17 cellular contexts compared by ENCODE assay signal in genomic region chr17:2959371-2960130, GRCh38.
A peak's percentile ranks its signal among the peaks of the same experiment; 100 is the strongest.
DNase-seq lines count a peak whose midpoint lies in the region; ATAC-seq and TF ChIP-seq lines count a peak whose summit lies in the region.
"Had no signal": no experiment of that assay in that cellular context is flagged by ENCODE, and none has a peak within 500 bp of the region (broad histone marks: within the 10 kb centered on the region; RNA-seq: fewer than 3 reads in every experiment).

No MANE protein-coding gene starts in this region.

- H2AFZ ChIP-seq in H9 (ENCODE audit: low read length): no peak overlapping the region

- H3K27me3 Mint-ChIP-seq in H9 (ENCODE audit: low read depth) (no peaks in the 10 kb centered on the region), glutamatergic neuron (ENCODE audit: unreplicated experiment) (peaks cover 12% of the 10 kb centered on the region)

- H3K4me3 Mint-ChIP-seq in H9 (no peak overlapping the region), glutamatergic neuron (ENCODE audit: unreplicated experiment) (no peak overlapping the region)
- H3K4me3 Mint-ChIP-seq: neural crest cell had no signal

- H3K27ac ChIP-seq in H9 (ENCODE audit: insufficient read length, low read depth, low read length) (no peak overlapping the region), RWPE2 (ENCODE audit: poor library complexity, severe bottlenecking) (peak overlapping the region; percentile 93), prostate gland (peak overlapping the region; percentile 75 to 82)
- H3K27ac ChIP-seq: BLaER1, gastroesophageal sphincter, right lobe of liver had no signal

- H3K23me2 ChIP-seq in H9 (ENCODE audit: insufficient read length, low read depth, low read length, poor library complexity, severe bottlenecking): no peaks in the 10 kb centered on the region

- H3T11ph ChIP-seq in H9 (ENCODE audit: low read length): no peak overlapping the region

- CTCF ChIA-PET in GM10248 (lab: Yijun Ruan, JAX): interaction anchor here (1.1 kb wide), 1 partner anchor 88 kb away, joined by 3 read pairs; no protein-coding TSS in a partner anchor

- ATAC-seq in RWPE2 (ENCODE audit: low read depth): no peak
- ATAC-seq: K562 had no signal

- H3K36me3 Mint-ChIP-seq in H9 (ENCODE audit: insufficient read depth in 1 of 3, low read depth in 3 of 3) (peaks cover 0 to 2% (median 0%) of the 10 kb centered on the region in 3 experiments; a peak in 1 of 7 replicates), glutamatergic neuron (ENCODE audit: unreplicated experiment) (no peaks in the 10 kb centered on the region)

- no peak overlapping the region for H2BK15ac ChIP-seq in H9 (ENCODE audit: low read depth, low read length)

- DNase-seq in H9: peak; percentile 32
- DNase-seq in RWPE2 (ENCODE audit: low spot score): no peak
- no peak for DNase-seq in glutamatergic neuron
- DNase-seq in prostate gland (ENCODE audit: low spot score): no peak
- no peak for DNase-seq in NCI-H2171 treated with DMSO at 0.1 percent for 48 hours (lab: John Stamatoyannopoulos, UW)
- no peak for DNase-seq in GM10248 (ENCODE audit: extremely low spot score)
- no peak for DNase-seq in Ammon's horn (ENCODE audit: low spot score)
- DNase-seq in NCI-H446 (lab: John Stamatoyannopoulos, UW): no peak
- DNase-seq: activated CD4-positive, alpha-beta T cell treated with anti-CD3 and anti-CD28 coated beads, Interleukin-2, amount 50 U/mL, for 48 hours; DND-41; stimulated activated CD4-positive, alpha-beta T cell treated with anti-CD3 and anti-CD28 coated beads, Interleukin-2, amount 100 ng/mL, for 48 hours had no signal

- no peak overlapping the region for H3K4ac ChIP-seq in H9 (ENCODE audit: low read depth, low read length)

- no peak overlapping the region for H3K18ac ChIP-seq in H9 (ENCODE audit: insufficient read length, low read depth, low read length)

- no peak overlapping the region for H3K9ac ChIP-seq in H9 (ENCODE audit: extremely low read depth, insufficient read length, low read length)
- H3K9ac ChIP-seq: BLaER1 had no signal

- H2BK20ac ChIP-seq in H9 (ENCODE audit: low read depth, low read length, poor library complexity, severe bottlenecking): no peak overlapping the region

- peaks cover 3% of the 10 kb centered on the region; the same call in 1 of the 2 replicates for H3K4me1 ChIP-seq in H9 (ENCODE audit: insufficient read depth, low read length)
- H3K4me1 ChIP-seq in RWPE2 (ENCODE audit: insufficient read depth, poor library complexity, severe bottlenecking): peaks cover 39% of the 10 kb centered on the region
- H3K4me1 ChIP-seq in prostate gland (replicated peaks): no peaks in the 10 kb centered on the region
- H3K4me1 ChIP-seq: gastroesophageal sphincter, right lobe of liver had no signal

- H3K23ac ChIP-seq in H9 (ENCODE audit: insufficient read length, low read depth, low read length): no peak overlapping the region

- intact Hi-C loops in prostate gland (cut with DNase I): no loop called here

- H3K27ac Mint-ChIP-seq in H9 (peak overlapping the region; percentile 24 to 93 (median 52); a peak in 4 of 7 replicates), glutamatergic neuron (ENCODE audit: unreplicated experiment) (peak overlapping the region; percentile 93)
- H3K27ac Mint-ChIP-seq: activated T-helper 2 cell treated with anti-CD3 and anti-CD28 coated beads, Interferon-gamma antibody, Interleukin-2, Interleukin-4, amounts not matched to agents 10 μg/mL and 5 μg/mL and 100 μg/mL, durations not matched to agents 14 hours and 24 hours and 36 hours had no signal

- H3K79me2 ChIP-seq in H9 (ENCODE audit: insufficient read depth, low read length): 0 out of 2 replicates have a peak, but pooled peaks cover 3% of the 10 kb centered on the region

- H3K4me3 ChIP-seq in RWPE2 (ENCODE audit: severe bottlenecking) (no peak overlapping the region), prostate gland (no peak overlapping the region)
- H3K4me3 ChIP-seq: BLaER1, gastroesophageal sphincter, K562, right lobe of liver had no signal

- no peak overlapping the region for H3K14ac ChIP-seq in H9 (ENCODE audit: insufficient read depth, low read length)

- H3K9me3 Mint-ChIP-seq in H9: no peaks in the 10 kb centered on the region; a peak in 1 of 5 replicates
- peaks cover 3% of the 10 kb centered on the region for H3K9me3 Mint-ChIP-seq in glutamatergic neuron (ENCODE audit: unreplicated experiment)
- H3K9me3 Mint-ChIP-seq: activated T-helper 2 cell treated with anti-CD3 and anti-CD28 coated beads, Interferon-gamma antibody, Interleukin-2, Interleukin-4, amounts not matched to agents 10 μg/mL and 5 μg/mL and 100 μg/mL, durations not matched to agents 14 hours and 24 hours and 36 hours; neural crest cell had no signal

- H4K20me1 ChIP-seq in H9 (ENCODE audit: control insufficient read depth, insufficient read depth, insufficient read length): no peaks in the 10 kb centered on the region

- POLR2A ChIA-PET in GM10248 (lab: Yijun Ruan, JAX): no interaction called here

- no peak overlapping the region for H3K56ac ChIP-seq in H9 (ENCODE audit: insufficient read length, low read depth, low read length)

- no peak overlapping the region for H4K91ac ChIP-seq in H9 (ENCODE audit: insufficient read length, low read depth, low read length)

- H2AK5ac ChIP-seq in H9 (ENCODE audit: insufficient read length, low read length): no peak overlapping the region

- H3K4me2 ChIP-seq in H9 (ENCODE audit: insufficient read depth, insufficient read length, low read length): no peak overlapping the region
- H3K4me2 ChIP-seq: BLaER1 had no signal

- no peak overlapping the region for H2BK5ac ChIP-seq in H9 (ENCODE audit: insufficient read length, low read length)

- no peak overlapping the region for H4K8ac ChIP-seq in H9 (replicated peaks; ENCODE audit: insufficient read length, low read depth, low read length)

- no peak for TF ChIP-seq POLR2A in prostate gland (IDR thresholded peaks at IDR 0.05)

- H2BK12ac ChIP-seq in H9 (ENCODE audit: insufficient read length, low read depth, low read length): no peak overlapping the region

- no peak overlapping the region for H4K5ac ChIP-seq in H9 (ENCODE audit: insufficient read length, low read depth, low read length)

- no peak overlapping the region for H2BK120ac ChIP-seq in H9 (ENCODE audit: low read depth, low read length, poor library complexity, severe bottlenecking)

- peaks cover 5% of the 10 kb centered on the region; the same call in 1 of the 2 replicates for H3K36me3 ChIP-seq in RWPE2 (ENCODE audit: low read depth)
- H3K36me3 ChIP-seq in prostate gland: no peaks in the 10 kb centered on the region
- H3K36me3 ChIP-seq: gastroesophageal sphincter, right lobe of liver had no signal

- no CpG with 5 or more reads among the region's 19 CpGs for WGBS in H9 (ENCODE audit: extremely low coverage, insufficient read length, low lambda C conversion rate)
- 93% methylated on average over 19 of the region's 19 CpGs for WGBS in prostate gland

- no peaks in the 10 kb centered on the region for H3K79me1 ChIP-seq in H9 (ENCODE audit: insufficient read depth, low read depth, low read length, poor library complexity, severe bottlenecking)

- H3K27me3 ChIP-seq in H9 (ENCODE audit: insufficient read depth, low read length): no peaks in the 10 kb centered on the region
- no peaks in the 10 kb centered on the region for H3K27me3 ChIP-seq in RWPE2 (ENCODE audit: insufficient read depth, poor library complexity, severe bottlenecking)
- H3K27me3 ChIP-seq in prostate gland (replicated peaks; ENCODE audit: insufficient read depth): no peaks in the 10 kb centered on the region
- H3K27me3 ChIP-seq: BLaER1, gastroesophageal sphincter, right lobe of liver had no signal

- no peaks in the 10 kb centered on the region for H3K9me3 ChIP-seq in H9 (ENCODE audit: control insufficient read depth, low read depth, low read length)
- no peaks in the 10 kb centered on the region for H3K9me3 ChIP-seq in RWPE2 (ENCODE audit: severe bottlenecking)
- no peaks in the 10 kb centered on the region for H3K9me3 ChIP-seq in prostate gland
- H3K9me3 ChIP-seq: BLaER1, gastroesophageal sphincter, right lobe of liver had no signal

- TF ChIP-seq CTCF in H9 (conservative IDR thresholded peaks at IDR 0.05) (no peak), RWPE2 (IDR thresholded peaks at IDR 0.05; ENCODE audit: poor library complexity, severe bottlenecking) (no peak), glutamatergic neuron (IDR thresholded peaks at IDR 0.05; ENCODE audit: partially characterized antibody, unreplicated experiment) (no peak), prostate gland (IDR thresholded peaks at IDR 0.05) (no peak), GM10248 (IDR thresholded peaks at IDR 0.05; ENCODE audit: control extremely low read depth, extremely low read depth, low read depth, missing control alignments) (no peak)

- H3K4me1 Mint-ChIP-seq in H9: peaks cover 47 to 54% of the 10 kb centered on the region in 2 experiments
- H3K4me1 Mint-ChIP-seq in glutamatergic neuron (ENCODE audit: low read depth, unreplicated experiment): peaks cover 38% of the 10 kb centered on the region
